Comparison of ENCODE assay signal across 1 cellular context in genomic region chr3:9552252-9552999, GRCh38.
TF ChIP-seq lines count a peak whose summit lies in the region.

No MANE protein-coding gene starts in this region.

TF ChIP-seq in HepG2, 621 proteins besides CTCF, POLR2A, EP300 and RAD21 (continued from another document and continues in another):
- TF ChIP-seq REST (IDR thresholded peaks at IDR 0.05; ENCODE audit: borderline replicate concordance in 1 of 2, low read depth in 1 of 2, low read length in 2 of 2), result peak; percentile 91 to 96
- TF ChIP-seq ZNF639 (CRISPR knock-in tag; conservative IDR thresholded peaks at IDR 0.05), result no peak
- TF ChIP-seq SCMH1 (CRISPR knock-in tag; IDR thresholded peaks at IDR 0.05; ENCODE audit: borderline replicate concordance), result no peak
- TF ChIP-seq ZNF879 (CRISPR knock-in tag; IDR thresholded peaks at IDR 0.05), result no peak
- TF ChIP-seq ZNF543 (CRISPR knock-in tag; IDR thresholded peaks at IDR 0.05), result peak; percentile 56; the same call in 1 of the 2 replicates
- TF ChIP-seq MED13 (CRISPR knock-in tag; IDR thresholded peaks at IDR 0.05), result no peak
- TF ChIP-seq MLX (CRISPR knock-in tag; IDR thresholded peaks at IDR 0.05), result no peak
- TF ChIP-seq MTA3 (CRISPR knock-in tag; IDR thresholded peaks at IDR 0.05), result no peak
- no peak for TF ChIP-seq FOSL1 (CRISPR knock-in tag; IDR thresholded peaks at IDR 0.05; ENCODE audit: borderline replicate concordance)
- no peak for TF ChIP-seq ETS1 (CRISPR knock-in tag; IDR thresholded peaks at IDR 0.05)
- no peak for TF ChIP-seq REPIN1 (CRISPR knock-in tag; IDR thresholded peaks at IDR 0.05; ENCODE audit: borderline replicate concordance, low read depth)
- TF ChIP-seq EHMT2 (IDR thresholded peaks at IDR 0.05; ENCODE audit: borderline replicate concordance, low read depth, low read length), result peak; percentile 90; the same call in 1 of the 2 replicates
- TF ChIP-seq ZBTB38 (CRISPR knock-in tag; IDR thresholded peaks at IDR 0.05), result peak; percentile 81
- TF ChIP-seq AFF4 (CRISPR knock-in tag; IDR thresholded peaks at IDR 0.05), result no peak
- no peak for TF ChIP-seq RXRB (CRISPR knock-in tag; IDR thresholded peaks at IDR 0.05; ENCODE audit: borderline replicate concordance)
- TF ChIP-seq ZNF329 (CRISPR knock-in tag; IDR thresholded peaks at IDR 0.05; ENCODE audit: low read depth), result no peak
- TF ChIP-seq ZKSCAN1 (IDR thresholded peaks at IDR 0.05; ENCODE audit: low read length), result no peak
- TF ChIP-seq TFE3 (CRISPR knock-in tag; IDR thresholded peaks at IDR 0.05), result 0 out of 2 replicates have a peak, but pooled peaks have one; percentile 25
- no peak for TF ChIP-seq PTBP1 (IDR thresholded peaks at IDR 0.05; ENCODE audit: low read depth, low read length, poor library complexity, severe bottlenecking)
- TF ChIP-seq IKZF4 (CRISPR knock-in tag; IDR thresholded peaks at IDR 0.05; ENCODE audit: borderline replicate concordance, low read depth, not compliant biosample characterization), result no peak
- no peak for TF ChIP-seq HOXA3 (CRISPR knock-in tag; IDR thresholded peaks at IDR 0.05)
- TF ChIP-seq ZSCAN5A (CRISPR knock-in tag; IDR thresholded peaks at IDR 0.05; ENCODE audit: borderline replicate concordance), result no peak
- no peak for TF ChIP-seq ZBTB39 (CRISPR knock-in tag; IDR thresholded peaks at IDR 0.05)
- no peak for TF ChIP-seq ZC3H13 (CRISPR knock-in tag; IDR thresholded peaks at IDR 0.05)
- TF ChIP-seq ZNF687 (CRISPR knock-in tag; IDR thresholded peaks at IDR 0.05), result 0 out of 2 replicates have a peak, but pooled peaks have one; percentile 16
- TF ChIP-seq ATF3 (CRISPR knock-in tag; IDR thresholded peaks at IDR 0.05), result no peak
- TF ChIP-seq TSC22D2 (CRISPR knock-in tag; IDR thresholded peaks at IDR 0.05; ENCODE audit: borderline replicate concordance), result 0 out of 2 replicates have a peak, but pooled peaks have one; percentile 45
- peak; percentile 62 for TF ChIP-seq SALL1 (CRISPR knock-in tag; IDR thresholded peaks at IDR 0.05)
- 0 out of 2 replicates have a peak, but pooled peaks have one; percentile 27 for TF ChIP-seq ZMAT3 (CRISPR knock-in tag; conservative IDR thresholded peaks at IDR 0.05)
- no peak for TF ChIP-seq ZNF503 (CRISPR knock-in tag; IDR thresholded peaks at IDR 0.05)
- no peak for TF ChIP-seq ZNF546 (CRISPR knock-in tag; conservative IDR thresholded peaks at IDR 0.05)
